In genomic region chr1:110337704-110338199, GRCh38 we compare ENCODE assay signal across 8 cellular contexts. TPM values are rescaled to one million over a fixed set of nuclear protein-coding genes. Genes with fewer than 3 reads are reported as not detected.
DNase-seq lines count a peak whose midpoint lies in the region; ATAC-seq and TF ChIP-seq lines count a peak whose summit lies in the region.

No MANE protein-coding gene starts in this region.

- POLR2A ChIA-PET in activated CD8-positive, alpha-beta T cell treated with anti-CD3 and anti-CD28 coated beads for 36 hours (lab: Charles Lee) = interaction anchor here (0.6 to 5.0 kb wide), 17 partner anchors 8 to 1255 kb away, joined by 3 to 64 read pairs (median 6); partner anchors contain the start of genes KCNA3, KCNC4, LAMTOR5 and STRIP1
- POLR2A ChIA-PET in naive thymus-derived CD8-positive, alpha-beta T cell (lab: Charles Lee) = interaction anchor here (0.5 to 6.1 kb wide), 16 partner anchors 11 to 1246 kb away, joined by 3 to 136 read pairs (median 6); partner anchors contain the start of genes KCNC4, LAMTOR5 and STRIP1

- H3K9me3 Mint-ChIP-seq in activated CD8-positive, alpha-beta T cell treated with anti-CD3 and anti-CD28 coated beads for 36 hours = no peaks in the 10 kb centered on the region
- no peaks in the 10 kb centered on the region for H3K9me3 Mint-ChIP-seq in naive thymus-derived CD8-positive, alpha-beta T cell

- H3K36me3 ChIP-seq in tibial artery = peaks cover 13 to 22% (median 14%) of the 10 kb centered on the region in 3 donors

- intact Hi-C loops in activated CD8-positive, alpha-beta T cell treated with anti-CD3 and anti-CD28 coated beads for 36 hours (cut with micrococcal nuclease) = loop anchor here (2.0 kb wide), 1 partner anchor 69 kb away; the partner anchor contains the start of gene LAMTOR5
- intact Hi-C loops in tibial artery (cut with DNase I; ENCODE audit: low total_unique reads) = loop anchor here (5.0 kb wide), 1 partner anchor 55 kb away; the partner anchor contains the start of gene SLC16A4

- no peaks in the 10 kb centered on the region for H3K27me3 Mint-ChIP-seq in activated CD8-positive, alpha-beta T cell treated with anti-CD3 and anti-CD28 coated beads for 36 hours
- no peaks in the 10 kb centered on the region for H3K27me3 Mint-ChIP-seq in naive thymus-derived CD8-positive, alpha-beta T cell

- peaks cover 37% of the 10 kb centered on the region for H3K4me1 Mint-ChIP-seq in activated CD8-positive, alpha-beta T cell treated with anti-CD3 and anti-CD28 coated beads for 36 hours (ENCODE audit: low read depth)
- peaks cover 21 to 49% (median 46%) of the 10 kb centered on the region in 4 donors for H3K4me1 Mint-ChIP-seq in naive thymus-derived CD8-positive, alpha-beta T cell

- no peak for TF ChIP-seq CTCF in activated CD8-positive, alpha-beta T cell treated with anti-CD3 and anti-CD28 coated beads for 36 hours (IDR thresholded peaks at IDR 0.05)
- TF ChIP-seq CTCF in epithelial cell of esophagus (IDR thresholded peaks at IDR 0.05; ENCODE audit: insufficient read depth, low read depth, low read length, missing control alignments) = no peak
- no peak for TF ChIP-seq CTCF in tibial artery (IDR thresholded peaks at IDR 0.05)

- peaks cover 0 to 38% (median 33%) of the 10 kb centered on the region in 4 donors for H3K4me1 ChIP-seq in tibial artery

- peak overlapping the region; percentile 96 for H3K4me3 ChIP-seq in epithelial cell of esophagus (ENCODE audit: low read length)
- H3K4me3 ChIP-seq in tibial artery = peak overlapping the region; percentile 61 to 94

- no peak overlapping the region for H3K4me3 Mint-ChIP-seq in activated CD8-positive, alpha-beta T cell treated with anti-CD3 and anti-CD28 coated beads for 36 hours
- no peak overlapping the region for H3K4me3 Mint-ChIP-seq in naive thymus-derived CD8-positive, alpha-beta T cell

- no peaks in the 10 kb centered on the region for H3K27me3 ChIP-seq in tibial artery

- ATAC-seq in activated CD8-positive, alpha-beta T cell treated with anti-CD3 and anti-CD28 coated beads for 36 hours = no peak
- ATAC-seq in naive thymus-derived CD8-positive, alpha-beta T cell = no peak
- no peak for ATAC-seq in GM19324 (IDR thresholded peaks at IDR 0.05; ENCODE audit: low FRiP score, unreplicated experiment)

- no peak overlapping the region for H3K27ac Mint-ChIP-seq in activated CD8-positive, alpha-beta T cell treated with anti-CD3 and anti-CD28 coated beads for 36 hours
- peak overlapping the region in 1 of 10 donors; percentile 97 for H3K27ac Mint-ChIP-seq in naive thymus-derived CD8-positive, alpha-beta T cell

- CTCF ChIA-PET in activated CD8-positive, alpha-beta T cell treated with anti-CD3 and anti-CD28 coated beads for 36 hours (lab: Charles Lee) = interaction anchor here (0.6 to 12.3 kb wide), 13 partner anchors 11 to 353 kb away, joined by 3 to 153 read pairs (median 5); partner anchors contain the start of genes AHCYL1 and KCNC4

- DNase-seq in GDM1 (lab: John Stamatoyannopoulos, UW) (peak; percentile 11), NCI-H1694 (lab: John Stamatoyannopoulos, UW) (peak; percentile 29), epithelial cell of esophagus (ENCODE audit: low read depth) (peak; percentile 34), tibial artery (peak; percentile 36 to 73), NCI-H226 (no peak)
- peak; percentile 58 for DNase-seq in activated CD8-positive, alpha-beta T cell treated with anti-CD3 and anti-CD28 coated beads for 36 hours
- peak in 6 of 10 donors; percentile 8 to 71 (median 28) for DNase-seq in naive thymus-derived CD8-positive, alpha-beta T cell

- H3K36me3 Mint-ChIP-seq in activated CD8-positive, alpha-beta T cell treated with anti-CD3 and anti-CD28 coated beads for 36 hours (ENCODE audit: low read depth) = peaks cover 30% of the 10 kb centered on the region
- peaks cover 0 to 20% (median 14%) of the 10 kb centered on the region in 3 donors for H3K36me3 Mint-ChIP-seq in naive thymus-derived CD8-positive, alpha-beta T cell

- peak overlapping the region; percentile 92 to 97 for H3K27ac ChIP-seq in tibial artery

- no peaks in the 10 kb centered on the region for H3K9me3 ChIP-seq in tibial artery

RNA-seq across cellular contexts. Expression of gene RBM15, which starts 1.4 kb away (rescaled TPM):
- total RNA-seq in activated CD8-positive, alpha-beta T cell treated with anti-CD3 and anti-CD28 coated beads for 36 hours = 10 to 100 TPM; 70.8 to 72.5 TPM
- 10 to 100 TPM; 43.1 to 44.0 TPM for total RNA-seq in naive thymus-derived CD8-positive, alpha-beta T cell
- polyA plus RNA-seq in naive thymus-derived CD8-positive, alpha-beta T cell = 10 to 100 TPM in 1 of 3 donors, 1 to 10 TPM in 2; 6.6 to 11.0 (median 8.2) TPM

RNA-seq across cellular contexts. Expression of gene SLC16A4, which starts 53.1 kb away (rescaled TPM):
- total RNA-seq in activated CD8-positive, alpha-beta T cell treated with anti-CD3 and anti-CD28 coated beads for 36 hours = under 1 TPM; 0.27 to 0.51 TPM
- under 1 TPM; 0.55 to 0.88 TPM for total RNA-seq in naive thymus-derived CD8-positive, alpha-beta T cell
- under 1 TPM; 0.15 to 0.61 (median 0.59) TPM for polyA plus RNA-seq in naive thymus-derived CD8-positive, alpha-beta T cell
